18 cellular contexts compared by ENCODE assay signal in genomic region chr19:7987084-7987768, GRCh38. TPM values are rescaled to one million over a fixed set of nuclear protein-coding genes. Genes with fewer than 3 reads are reported as not detected.
DNase-seq lines count a peak whose midpoint lies in the region; ATAC-seq, FAIRE-seq and TF ChIP-seq lines count a peak whose summit lies in the region.
"Had no signal": no experiment of that assay in that cellular context is flagged by ENCODE, and none has a peak within 500 bp of the region (broad histone marks: within the 10 kb centered on the region; RNA-seq: fewer than 3 reads in every experiment).

No MANE protein-coding gene starts in this region.

- peaks cover 87% of the 10 kb centered on the region for H3K79me2 ChIP-seq in PC-3 (ENCODE audit: low read length)

- H3K4me1 ChIP-seq in A549 (peaks cover 38% of the 10 kb centered on the region), PC-3 (ENCODE audit: insufficient read depth, low read length) (peaks cover 66% of the 10 kb centered on the region)

- no peak overlapping the region for H2AFZ ChIP-seq in PC-3 (ENCODE audit: low read length)

- POLR2A ChIA-PET in A549 (lab: Yijun Ruan, JAX) (interaction anchor here (1.0 kb wide), 1 partner anchor 19 kb away, joined by 3 read pairs; the partner anchor contains the start of gene ELAVL1), PC-3 (lab: Charles Lee; ENCODE audit: unreplicated experiment) (interaction anchor here (0.5 to 1.1 kb wide), 2 partner anchors 18 to 68 kb away, joined by 3 to 7 read pairs; no protein-coding TSS in a partner anchor)
- POLR2A ChIA-PET in activated CD4-positive, alpha-beta T cell treated with anti-CD3 and anti-CD28 coated beads for 36 hours (lab: Charles Lee): no interaction called here

- peaks cover 9% of the 10 kb centered on the region for H3K4me1 Mint-ChIP-seq in endothelial cell (ENCODE audit: unreplicated experiment)
- H3K4me1 Mint-ChIP-seq in activated CD4-positive, alpha-beta T cell treated with anti-CD3 and anti-CD28 coated beads for 36 hours: no peaks in the 10 kb centered on the region

- H3K9me3 ChIP-seq in A549: no peaks in the 10 kb centered on the region
- H3K9me3 ChIP-seq in PC-3 (ENCODE audit: low read length): no peaks in the 10 kb centered on the region
- H3K9me3 ChIP-seq: mucosa of descending colon, ovary had no signal

- H3K9me2 ChIP-seq in PC-3 (replicated peaks; ENCODE audit: low read length): no peaks in the 10 kb centered on the region

- CTCF ChIA-PET in A549 (lab: Yijun Ruan, JAX) (interaction anchor here (1.6 to 6.8 kb wide), 4 partner anchors 15 to 43 kb away, joined by 3 to 34 read pairs (median 20); partner anchors contain the start of gene TIMM44), PC-3 (lab: Charles Lee) (interaction anchor here (0.5 to 1.9 kb wide), 3 partner anchors 14 to 43 kb away, joined by 3 to 10 read pairs (median 3); no protein-coding TSS in a partner anchor)
- CTCF ChIA-PET in activated CD4-positive, alpha-beta T cell treated with anti-CD3 and anti-CD28 coated beads for 36 hours (lab: Charles Lee): no interaction called here

- TF ChIP-seq RAD21 in A549 (conservative IDR thresholded peaks at IDR 0.05 in 1 of 2, IDR thresholded peaks at IDR 0.05 in 1 of 2): no peak

- 48% methylated on average over 12 of the region's 19 CpGs for WGBS in A549 (ENCODE audit: missing lambda C conversion rate)

- no peak overlapping the region for H3K4me3 ChIP-seq in A549
- peak overlapping the region; percentile 37; the same call in 1 of the 2 replicates for H3K4me3 ChIP-seq in PC-3 (ENCODE audit: low read length)
- H3K4me3 ChIP-seq: mucosa of descending colon, ovary had no signal

- H3K27ac Mint-ChIP-seq in endothelial cell (ENCODE audit: unreplicated experiment): no peak overlapping the region
- no peak overlapping the region for H3K27ac Mint-ChIP-seq in activated CD4-positive, alpha-beta T cell treated with anti-CD3 and anti-CD28 coated beads for 36 hours
- H3K27ac Mint-ChIP-seq: activated naive CD8-positive, alpha-beta T cell treated with anti-CD3 and anti-CD28 coated beads, Interleukin-2, amount 10 ng/mL, durations not matched to agents 7 days and 5 days; stimulated activated memory B cell treated with anti-CD40 and anti-IgM and Interleukin-4, amounts not matched to agents 10 μg/mL and 1 μg/mL and 100 μg/mL, for 72 hours had no signal

- no peak for TF ChIP-seq POLR2A in A549 (IDR thresholded peaks at IDR 0.05; ENCODE audit: low read length)

- TF ChIP-seq EP300 in A549 (IDR thresholded peaks at IDR 0.05): no peak

- H3F3A ChIP-seq in PC-3 (ENCODE audit: low read length, unreplicated experiment): peaks cover 8% of the 10 kb centered on the region

- ATAC-seq in A549: peak; percentile 35 to 61; a peak in 4 of 6 replicates
- ATAC-seq in PC-3: peak; percentile 72
- ATAC-seq in sciatic nerve: peak; percentile 17
- no peak for ATAC-seq in activated CD4-positive, alpha-beta T cell treated with anti-CD3 and anti-CD28 coated beads for 36 hours
- ATAC-seq: mucosa of descending colon; stimulated activated memory B cell treated with anti-CD40 and anti-IgM and Interleukin-4, amounts not matched to agents 10 μg/mL and 1 μg/mL and 100 μg/mL, for 72 hours had no signal

- BruUV-seq in PC-3 (replicated peaks; lab: Mats Ljungman, UMichigan): no TSS peak

- H3K9ac ChIP-seq in PC-3 (ENCODE audit: low read length): peak overlapping the region; percentile 96

- H3K4me2 ChIP-seq in A549 (peak overlapping the region; percentile 67), PC-3 (ENCODE audit: low read length) (peak overlapping the region; percentile 80)

- FAIRE-seq in A549 (lab: Jason Lieb, UNC): no peak
- FAIRE-seq: endometrium, small intestine, urothelium cell line had no signal

- H3K4me3 Mint-ChIP-seq in endothelial cell (ENCODE audit: unreplicated experiment): peak overlapping the region; percentile 72
- H3K4me3 Mint-ChIP-seq in activated CD4-positive, alpha-beta T cell treated with anti-CD3 and anti-CD28 coated beads for 36 hours: no peak overlapping the region
- H3K4me3 Mint-ChIP-seq: activated naive CD8-positive, alpha-beta T cell treated with anti-CD3 and anti-CD28 coated beads, Interleukin-2, amount 10 ng/mL, durations not matched to agents 7 days and 5 days; stimulated activated memory B cell treated with anti-CD40 and anti-IgM and Interleukin-4, amounts not matched to agents 10 μg/mL and 1 μg/mL and 100 μg/mL, for 72 hours had no signal

- H3K36me3 ChIP-seq in PC-3 (ENCODE audit: low read depth, low read length): peaks cover 66% of the 10 kb centered on the region
- H3K36me3 ChIP-seq: ovary had no signal

- intact Hi-C loops in PC-3 (cut with micrococcal nuclease) (loop anchor here (2.0 to 5.0 kb wide), 2 partner anchors 16 to 45 kb away; partner anchors contain the start of gene TIMM44), sciatic nerve (cut with DNase I) (no loop called here)
- intact Hi-C loops in activated CD4-positive, alpha-beta T cell treated with anti-CD3 and anti-CD28 coated beads for 36 hours (cut with DNase I, micrococcal nuclease): no loop called here

- peak overlapping the region; percentile 43 to 73; a peak in 3 of 6 replicates for H3K27ac ChIP-seq in A549
- peak overlapping the region; percentile 100 for H3K27ac ChIP-seq in PC-3 (ENCODE audit: low read length)
- H3K27ac ChIP-seq: ovary had no signal

- peaks cover 62% of the 10 kb centered on the region for H3K36me3 Mint-ChIP-seq in endothelial cell (ENCODE audit: low read depth, unreplicated experiment)
- H3K36me3 Mint-ChIP-seq in activated CD4-positive, alpha-beta T cell treated with anti-CD3 and anti-CD28 coated beads for 36 hours (ENCODE audit: low read depth): peaks cover 40% of the 10 kb centered on the region

- H3K9me3 Mint-ChIP-seq in endothelial cell (ENCODE audit: unreplicated experiment): no peaks in the 10 kb centered on the region
- no peaks in the 10 kb centered on the region for H3K9me3 Mint-ChIP-seq in activated CD4-positive, alpha-beta T cell treated with anti-CD3 and anti-CD28 coated beads for 36 hours (ENCODE audit: low read depth)
- H3K9me3 Mint-ChIP-seq: activated naive CD8-positive, alpha-beta T cell treated with anti-CD3 and anti-CD28 coated beads, Interleukin-2, amount 10 ng/mL, durations not matched to agents 7 days and 5 days; stimulated activated memory B cell treated with anti-CD40 and anti-IgM and Interleukin-4, amounts not matched to agents 10 μg/mL and 1 μg/mL and 100 μg/mL, for 72 hours had no signal

- H3K27me3 Mint-ChIP-seq in endothelial cell (ENCODE audit: unreplicated experiment): peaks cover 17% of the 10 kb centered on the region
- no peaks in the 10 kb centered on the region for H3K27me3 Mint-ChIP-seq in activated CD4-positive, alpha-beta T cell treated with anti-CD3 and anti-CD28 coated beads for 36 hours
- H3K27me3 Mint-ChIP-seq: activated naive CD8-positive, alpha-beta T cell treated with anti-CD3 and anti-CD28 coated beads, Interleukin-2, amount 10 ng/mL, durations not matched to agents 7 days and 5 days; stimulated activated memory B cell treated with anti-CD40 and anti-IgM and Interleukin-4, amounts not matched to agents 10 μg/mL and 1 μg/mL and 100 μg/mL, for 72 hours had no signal

- H4K20me1 ChIP-seq in PC-3 (ENCODE audit: low read length): peaks cover 13% of the 10 kb centered on the region; the same call in 1 of the 2 replicates

- H3K27me3 ChIP-seq in PC-3 (ENCODE audit: low read length): no peaks in the 10 kb centered on the region
- H3K27me3 ChIP-seq: ovary had no signal

- DNase-seq in A549 (ENCODE audit: low read depth in 1 of 2, low spot score in 1 of 2) (no peak), PC-3 (peak; percentile 96), endothelial cell (ENCODE audit: low spot score) (no peak), sciatic nerve (ENCODE audit: low spot score) (no peak), GM03348 (ENCODE audit: low spot score) (no peak), SKM-1 (lab: John Stamatoyannopoulos, UW; ENCODE audit: unreplicated experiment) (no peak), NCI-H2196 treated with DMSO at 0.1 percent for 48 hours (lab: John Stamatoyannopoulos, UW; ENCODE audit: unreplicated experiment) (no peak)
- DNase-seq in activated CD4-positive, alpha-beta T cell treated with anti-CD3 and anti-CD28 coated beads for 36 hours: no peak
- DNase-seq: activated naive CD8-positive, alpha-beta T cell treated with anti-CD3 and anti-CD28 coated beads, Interleukin-2, amount 10 ng/mL, durations not matched to agents 7 days and 5 days; cerebellar nuclear complex; NCI-H1436 treated with DMSO at 0.1 percent for 48 hours; NCI-H446 treated with DMSO at 0.1 percent for 48 hours; ovary; small intestine had no signal

- TF ChIP-seq CTCF in A549 (IDR thresholded peaks at IDR 0.05) (no peak), PC-3 (conservative IDR thresholded peaks at IDR 0.05; ENCODE audit: low read depth, low read length) (no peak), endothelial cell (IDR thresholded peaks at IDR 0.05; ENCODE audit: unreplicated experiment) (no peak)

TF ChIP-seq in A549, 52 proteins besides CTCF, POLR2A, EP300 and RAD21 (continues in another document):
- no peak for TF ChIP-seq TP53 (CRISPR knock-in tag; IDR thresholded peaks at IDR 0.05)

RNA-seq across cellular contexts. Expression of gene ELAVL1, which starts 18.2 kb away (rescaled TPM):
- polyA plus RNA-seq in A549 (2011; rRNA removed) (39.3 and 44.4 TPM in 2 replicates), A549 (2017; fragmentation: RNase III; extraction: RNeasy Plus Mini Kit Qiagen cat#74134 plus additional on column Dnase treatment) (55.6 to 58.9 TPM (median 57.3 TPM) in 3 replicates)
- polyA plus RNA-seq in A549 (2012; cell fraction: cytosol; rRNA removed): 54.2 and 60.8 TPM in 2 replicates
- polyA plus RNA-seq in A549 (2012; cell fraction: nucleus; rRNA removed): 45.8 TPM in 2 replicates
- 54.8 and 56.3 TPM in 2 replicates for polyA minus RNA-seq in A549 (2011; rRNA and poly(A)+ RNA removed)
- total RNA-seq in PC-3 (2014; rRNA removed) (87.2 and 111 TPM in 2 replicates), endothelial cell (ENCODE audit: unreplicated experiment) (135 TPM), sciatic nerve (49.7 TPM)
- total RNA-seq in activated CD4-positive, alpha-beta T cell treated with anti-CD3 and anti-CD28 coated beads for 36 hours: 100 to 1,000 TPM; 149 to 184 TPM

RNA-seq across cellular contexts. Expression of gene TIMM44, which starts 43.8 kb away (rescaled TPM):
- polyA plus RNA-seq in A549 (2011; rRNA removed) (23.0 and 53.2 TPM in 2 replicates), A549 (2017; fragmentation: RNase III; extraction: RNeasy Plus Mini Kit Qiagen cat#74134 plus additional on column Dnase treatment) (29.7 to 37.9 TPM (median 33.4 TPM) in 3 replicates)
- polyA plus RNA-seq in A549 (2012; cell fraction: cytosol; rRNA removed): 69.3 and 79.1 TPM in 2 replicates
- polyA plus RNA-seq in A549 (2012; cell fraction: nucleus; rRNA removed): 132 and 180 TPM in 2 replicates
- polyA minus RNA-seq in A549 (2011; rRNA and poly(A)+ RNA removed): 22.9 and 24.2 TPM in 2 replicates
- total RNA-seq in PC-3 (2014; rRNA removed) (191 and 262 TPM in 2 replicates), endothelial cell (ENCODE audit: unreplicated experiment) (46.5 TPM), sciatic nerve (49.6 TPM)
- 10 to 100 TPM; 80.4 to 84.0 TPM for total RNA-seq in activated CD4-positive, alpha-beta T cell treated with anti-CD3 and anti-CD28 coated beads for 36 hours
